In the genomic region with DNA sequence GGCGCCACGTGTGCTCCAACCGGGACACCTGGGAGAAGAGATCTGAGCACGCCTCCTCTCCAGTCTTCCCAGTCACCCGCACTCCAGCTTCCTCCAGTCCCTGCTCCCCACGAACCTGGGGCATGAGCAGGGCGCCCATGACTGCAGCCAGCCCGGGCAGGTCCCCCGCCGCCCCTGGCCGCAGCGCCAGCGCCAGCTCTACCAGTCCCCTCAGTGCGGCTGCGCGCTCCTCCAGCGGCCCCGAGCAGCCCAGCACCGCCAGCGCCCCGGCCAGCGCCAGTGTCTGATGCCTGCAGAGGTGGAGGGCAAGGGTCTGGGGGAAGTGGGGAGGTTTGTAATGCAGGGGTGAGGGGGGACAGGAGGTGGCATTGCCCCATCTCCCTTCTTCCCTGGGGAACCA, we compare ENCODE assay signal across 1 cellular context.
TF ChIP-seq lines count a peak whose summit lies in the region.

No MANE protein-coding gene starts in this region.

TF ChIP-seq in H1, 55 proteins besides CTCF, POLR2A, EP300 and RAD21:
- TF ChIP-seq KDM1A (IDR thresholded peaks at IDR 0.05; ENCODE audit: borderline replicate concordance, low read length) (no peak), RBBP5 (IDR thresholded peaks at IDR 0.05; ENCODE audit: borderline replicate concordance, low read depth, low read length) (no peak), SIRT6 (IDR thresholded peaks at IDR 0.05; ENCODE audit: low read length) (no peak), JUN (IDR thresholded peaks at IDR 0.05; ENCODE audit: low read depth, low read length) (no peak), RXRA (IDR thresholded peaks at IDR 0.05; ENCODE audit: insufficient read depth, low read depth, low read length) (no peak), NRF1 (IDR thresholded peaks at IDR 0.05; ENCODE audit: low read depth, low read length) (no peak), SP2 (IDR thresholded peaks at IDR 0.05; ENCODE audit: low read length) (no peak), SRF (IDR thresholded peaks at IDR 0.05; ENCODE audit: low read depth, low read length) (no peak), SIN3A (conservative IDR thresholded peaks at IDR 0.05 in 1 of 2, IDR thresholded peaks at IDR 0.05 in 1 of 2; ENCODE audit: low read depth in 1 of 2, low read length in 2 of 2) (no peak), POU5F1 (IDR thresholded peaks at IDR 0.05; ENCODE audit: low read depth, low read length) (no peak), MAX (IDR thresholded peaks at IDR 0.05) (no peak)
